Comparison of ENCODE assay signal across 10 cellular contexts in the genomic region with DNA sequence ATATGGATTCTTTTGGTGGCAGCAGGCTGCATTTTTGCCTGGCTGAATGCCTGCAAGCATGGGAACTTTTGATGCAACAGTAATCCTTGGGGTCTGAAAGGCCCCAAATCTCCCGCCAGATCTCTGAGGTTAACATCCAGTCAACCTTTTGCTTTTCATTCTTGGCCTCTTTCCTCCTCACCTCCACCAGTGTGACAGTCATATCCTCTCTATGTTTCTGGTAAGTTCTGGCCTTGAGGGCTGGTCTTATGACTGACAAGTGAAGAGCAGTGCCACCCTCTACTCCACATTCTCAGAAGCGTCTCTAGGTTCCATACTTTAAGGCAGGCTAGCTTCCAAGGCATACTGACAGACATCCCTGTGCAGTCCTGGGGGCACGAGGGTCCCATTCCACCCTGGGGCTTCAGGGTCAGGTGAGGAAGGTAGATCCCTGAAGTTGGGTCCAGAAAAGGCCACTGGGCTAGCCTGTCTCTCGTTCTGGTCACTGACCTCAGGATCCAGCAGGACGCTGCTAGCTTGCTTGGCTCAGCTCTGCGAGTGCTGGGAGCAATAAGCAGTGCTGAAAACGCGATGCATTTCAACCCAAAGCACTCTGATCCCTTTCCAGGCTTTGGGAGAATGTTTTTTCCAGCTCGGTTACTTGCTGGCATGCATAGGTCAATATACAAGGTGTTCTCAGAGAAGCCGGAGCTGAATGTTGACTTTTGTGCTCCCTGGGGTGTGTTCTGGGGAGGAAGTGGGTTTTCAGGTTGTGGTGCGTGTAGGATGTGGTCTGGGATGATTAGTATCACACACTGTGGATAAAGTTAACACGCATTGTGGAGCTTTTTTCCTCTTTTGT.
DNase-seq lines count a peak whose midpoint lies in the region; ATAC-seq, FAIRE-seq and TF ChIP-seq lines count a peak whose summit lies in the region.
"Had no signal": no experiment of that assay in that cellular context is flagged by ENCODE, and none has a peak within 500 bp of the region (broad histone marks: within the 10 kb centered on the region; RNA-seq: fewer than 3 reads in every experiment).

No MANE protein-coding gene starts in this region.

- H3K27me3 Mint-ChIP-seq in T-cell = no peaks in the 10 kb centered on the region
- H3K27me3 Mint-ChIP-seq in astrocyte (ENCODE audit: low read depth, unreplicated experiment) = no peaks in the 10 kb centered on the region
- no peaks in the 10 kb centered on the region for H3K27me3 Mint-ChIP-seq in nephron progenitor cell (ENCODE audit: low read depth, poor library complexity)

- H3K4me1 Mint-ChIP-seq in T-cell (peaks cover 88 to 89% (median 89%) of the 10 kb centered on the region in 3 donors), astrocyte (ENCODE audit: low read depth, unreplicated experiment) (peaks cover 28% of the 10 kb centered on the region), nephron progenitor cell (peaks cover 42% of the 10 kb centered on the region)

- TF ChIP-seq CTCF in astrocyte (IDR thresholded peaks at IDR 0.05; ENCODE audit: insufficient read depth, low read depth, low read length) (no peak), nephron progenitor cell (IDR thresholded peaks at IDR 0.05) (no peak), BE2C (IDR thresholded peaks at IDR 0.05; ENCODE audit: low read depth, low read length) (no peak)

- H3K36me3 Mint-ChIP-seq in T-cell (peaks cover 3% of the 10 kb centered on the region), astrocyte (ENCODE audit: low read depth, unreplicated experiment) (peaks cover 2% of the 10 kb centered on the region), nephron progenitor cell (ENCODE audit: low read depth) (no peaks in the 10 kb centered on the region)

- H3K4me3 Mint-ChIP-seq in T-cell (peak overlapping the region; percentile 64 to 78 (median 70)), astrocyte (ENCODE audit: unreplicated experiment) (no peak overlapping the region), nephron progenitor cell (no peak overlapping the region)

- H3K4me2 ChIP-seq in astrocyte (ENCODE audit: low read length) = peak overlapping the region; percentile 75

- H3K36me3 ChIP-seq in astrocyte (ENCODE audit: insufficient read depth, low read length) (no peaks in the 10 kb centered on the region), BE2C (no peaks in the 10 kb centered on the region)

- FAIRE-seq in astrocyte (lab: Jason Lieb, UNC) = no peak
- FAIRE-seq: endothelial cell of umbilical vein, G401.6 had no signal

- H3K9ac ChIP-seq in astrocyte (ENCODE audit: low read length) = peak overlapping the region; percentile 45

- H3K9me3 ChIP-seq in astrocyte (ENCODE audit: insufficient read depth, low read depth, low read length) (no peaks in the 10 kb centered on the region), BE2C (no peaks in the 10 kb centered on the region)

- H3K9me3 Mint-ChIP-seq in T-cell = no peaks in the 10 kb centered on the region
- no peaks in the 10 kb centered on the region for H3K9me3 Mint-ChIP-seq in astrocyte (ENCODE audit: unreplicated experiment)
- no peaks in the 10 kb centered on the region for H3K9me3 Mint-ChIP-seq in nephron progenitor cell

- peaks cover 29% of the 10 kb centered on the region for H4K20me1 ChIP-seq in astrocyte (ENCODE audit: insufficient read depth, low read length)

- ATAC-seq in T-cell (replicated peaks in 1 of 4) (peak; percentile 78 to 90 (median 86)), GM18520 (IDR thresholded peaks at IDR 0.05; ENCODE audit: unreplicated experiment) (no peak)

- H3K4me3 ChIP-seq in astrocyte (ENCODE audit: insufficient read depth, low read depth, low read length) = peak overlapping the region; percentile 21
- no peak overlapping the region for H3K4me3 ChIP-seq in BE2C (ENCODE audit: low read depth, low read length)

- CTCF ChIA-PET in T-cell (lab: Charles Lee) = interaction anchor here (0.6 to 1.6 kb wide), 12 partner anchors 9 to 132 kb away, joined by 3 to 11 read pairs (median 5); no protein-coding TSS in a partner anchor

- H3K27ac Mint-ChIP-seq in T-cell (peak overlapping the region; percentile 74 to 83), astrocyte (ENCODE audit: unreplicated experiment) (no peak overlapping the region), nephron progenitor cell (peak overlapping the region; percentile 95)

- H2AFZ ChIP-seq in astrocyte (ENCODE audit: low read depth, low read length) = no peak overlapping the region

- H3K27me3 ChIP-seq in astrocyte (ENCODE audit: insufficient read depth, low read length) (no peaks in the 10 kb centered on the region), BE2C (no peaks in the 10 kb centered on the region)

- peaks cover 58% of the 10 kb centered on the region for H3K79me2 ChIP-seq in astrocyte (ENCODE audit: insufficient read depth, low read length)

- peak; percentile 66 for DNase-seq in SIG-M5 treated with dmso at 0.1 percent for 504 hours (lab: John Stamatoyannopoulos, UW; ENCODE audit: unreplicated experiment)
- no peak for DNase-seq in SIG-M5 (lab: John Stamatoyannopoulos, UW)
- DNase-seq in T-cell = peak; percentile 34 to 83 (median 60)
- peak; percentile 93 for DNase-seq in astrocyte (ENCODE audit: low read depth)
- peak; percentile 17 for DNase-seq in nephron progenitor cell
- DNase-seq in BE2C = no peak
- no peak for DNase-seq in RKO (ENCODE audit: low spot score)

- H3K4me1 ChIP-seq in astrocyte (ENCODE audit: insufficient read depth, low read length) (peaks cover 35% of the 10 kb centered on the region), BE2C (no peaks in the 10 kb centered on the region)

- peak overlapping the region; percentile 53 for H3K27ac ChIP-seq in astrocyte (ENCODE audit: low read depth, low read length)

- POLR2A ChIA-PET in T-cell (lab: Charles Lee) = interaction anchor here (0.6 to 1.4 kb wide), 5 partner anchors 38 to 123 kb away, joined by 3 to 6 read pairs (median 3); no protein-coding TSS in a partner anchor

Comparison
In these comparisons a context has a peak if more than half of its experiments do, and no peak if none do; other contexts are left out.
1. DNase-seq: peak in SIG-M5 treated with dmso at 0.1 percent for 504 hours (single experiment), T-cell (34 of 34), astrocyte (single experiment) and nephron progenitor cell (single experiment); none in SIG-M5 (single experiment), BE2C (single experiment) and RKO (single experiment).
2. H3K4me3 Mint-ChIP-seq: peak in T-cell (3 of 3); none in astrocyte (single experiment) and nephron progenitor cell (single experiment).